Comparison of ENCODE assay signal across 18 cellular contexts in the genomic region with DNA sequence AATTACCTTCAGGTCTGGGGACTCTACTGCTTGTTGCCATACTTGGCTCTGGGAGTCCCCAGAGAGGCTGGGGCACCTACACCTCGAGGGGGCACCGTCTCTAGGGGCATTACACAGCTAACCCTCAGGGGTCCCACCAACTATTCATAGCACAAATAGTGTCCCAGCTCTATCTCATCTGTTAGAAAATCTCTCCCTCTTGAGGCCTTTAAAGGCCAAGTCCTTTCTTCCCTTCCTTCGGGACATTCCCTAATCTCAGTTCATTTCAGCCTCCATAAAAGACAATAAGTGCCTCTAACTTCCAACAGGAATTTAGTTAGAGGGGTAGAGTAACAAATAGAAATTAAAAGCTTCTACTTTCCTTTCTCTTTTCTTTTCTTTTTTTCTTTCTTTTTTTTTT. TPM values are rescaled to one million over a fixed set of nuclear protein-coding genes. Genes with fewer than 3 reads are reported as not detected.
DNase-seq lines count a peak whose midpoint lies in the region; ATAC-seq and TF ChIP-seq lines count a peak whose summit lies in the region.
"Had no signal": no experiment of that assay in that cellular context is flagged by ENCODE, and none has a peak within 500 bp of the region (broad histone marks: within the 10 kb centered on the region; RNA-seq: fewer than 3 reads in every experiment).

No MANE protein-coding gene starts in this region.

- TF ChIP-seq POLR2A in adrenal gland (IDR thresholded peaks at IDR 0.05): no peak

- no peak overlapping the region for H3K4ac ChIP-seq in mesendoderm (ENCODE audit: low read depth, low read length)

- no peak overlapping the region for H2BK15ac ChIP-seq in mesendoderm (replicated peaks; ENCODE audit: low read depth)

- DNase-seq in ascending aorta (ENCODE audit: low spot score in 2 of 2): no peak
- DNase-seq in mesendoderm: peak; percentile 45
- no peak for DNase-seq in RPMI8226
- no peak for DNase-seq in adrenal gland
- DNase-seq: ACHN; C1 segment of cervical spinal cord; CD8-positive, alpha-beta T cell; Kasumi-1; NCI-H1417; NCI-H1694 treated with DMSO at 0.1 percent for 48 hours; NCI-H2081 treated with DMSO at 0.1 percent for 48 hours; NCI-H446; NCI-H526; SHP77 treated with DMSO at 0.1 percent for 48 hours had no signal

- no peak overlapping the region for H2BK5ac ChIP-seq in mesendoderm (ENCODE audit: low read length)

- intact Hi-C loops in ascending aorta (cut with DNase I) (loop anchor here (2.0 kb wide), 1 partner anchor 211 kb away; no protein-coding TSS in a partner anchor), adrenal gland (cut with DNase I) (no loop called here)

- H3K4me3 ChIP-seq in BLaER1 (no peak overlapping the region), ascending aorta (no peak overlapping the region), mesendoderm (ENCODE audit: low read length) (no peak overlapping the region), adrenal gland (no peak overlapping the region)
- H3K4me3 ChIP-seq in BLaER1 treated with 17β-estradiol and CSF1 and Interleukin-3, amounts not matched to agents 10 nM and 100 nM: no peak overlapping the region
- H3K4me3 ChIP-seq: SK-N-MC had no signal

- no peak overlapping the region for H3K18ac ChIP-seq in mesendoderm (ENCODE audit: low read length)

- no peak for ATAC-seq in GM21515 (IDR thresholded peaks at IDR 0.05; ENCODE audit: unreplicated experiment)
- ATAC-seq: CD8-positive, alpha-beta T cell had no signal

- no peak overlapping the region for H4K5ac ChIP-seq in mesendoderm (ENCODE audit: low read length)

- no CpG with 5 or more reads among the region's 3 CpGs for WGBS in mesendoderm (ENCODE audit: extremely low coverage, insufficient coverage, low lambda C conversion rate)
- 90 to 95% (median 93%) methylated on average over 3 of the region's 3 CpGs for WGBS in adrenal gland, 4 donors

- H3K4me2 ChIP-seq in BLaER1 (peak overlapping the region; percentile 27; the same call in 1 of the 2 replicates), mesendoderm (ENCODE audit: low read length) (no peak overlapping the region)
- H3K4me2 ChIP-seq in BLaER1 treated with 17β-estradiol and CSF1 and Interleukin-3, amounts not matched to agents 10 nM and 100 nM: peak overlapping the region in 8 of 11 experiments; percentile 8 to 43 (median 30); a peak in 10 of 22 replicates

- H3K23ac ChIP-seq in mesendoderm (ENCODE audit: low read length): no peak overlapping the region

- H3K4me1 ChIP-seq in BLaER1: peaks cover 13% of the 10 kb centered on the region
- H3K4me1 ChIP-seq in BLaER1 treated with 17β-estradiol and CSF1 and Interleukin-3, amounts not matched to agents 10 nM and 100 nM: peaks cover 0 to 16% (median 11%) of the 10 kb centered on the region in 10 experiments; a peak in 15 of 20 replicates
- H3K4me1 ChIP-seq in ascending aorta: peaks cover 2 to 15% of the 10 kb centered on the region in 2 donors
- peaks cover 3% of the 10 kb centered on the region for H3K4me1 ChIP-seq in mesendoderm (ENCODE audit: control insufficient read depth, low read depth, low read length)
- H3K4me1 ChIP-seq in adrenal gland (replicated peaks in 1 of 2): peaks cover 0 to 13% of the 10 kb centered on the region in 2 donors

- H3K27ac ChIP-seq in BLaER1 (no peak overlapping the region), ascending aorta (peak overlapping the region; percentile 54 to 74), mesendoderm (ENCODE audit: low read depth, low read length) (no peak overlapping the region), adrenal gland (no peak overlapping the region)
- H3K27ac ChIP-seq in BLaER1 treated with 17β-estradiol and CSF1 and Interleukin-3, amounts not matched to agents 10 nM and 100 nM: no peak overlapping the region
- H3K27ac ChIP-seq: SK-N-MC had no signal

- H3K79me2 ChIP-seq in mesendoderm (ENCODE audit: control insufficient read depth, insufficient read depth, low read length): no peaks in the 10 kb centered on the region

- H3K79me1 ChIP-seq in mesendoderm (ENCODE audit: low read length): no peaks in the 10 kb centered on the region

- no peak overlapping the region for H2BK120ac ChIP-seq in mesendoderm (ENCODE audit: low read depth, low read length)

- TF ChIP-seq CTCF in ascending aorta (IDR thresholded peaks at IDR 0.05): no peak
- TF ChIP-seq CTCF in adrenal gland (IDR thresholded peaks at IDR 0.05): no peak

- H3K9me3 ChIP-seq in BLaER1 (no peaks in the 10 kb centered on the region), ascending aorta (no peaks in the 10 kb centered on the region), adrenal gland (replicated peaks in 1 of 3) (no peaks in the 10 kb centered on the region)
- no peaks in the 10 kb centered on the region for H3K9me3 ChIP-seq in BLaER1 treated with 17β-estradiol and CSF1 and Interleukin-3, amounts not matched to agents 10 nM and 100 nM (replicated peaks in 1 of 11)

- no peak overlapping the region for H4K8ac ChIP-seq in mesendoderm (ENCODE audit: low read depth, low read length)

- no peak overlapping the region for H3K9ac ChIP-seq in BLaER1
- H3K9ac ChIP-seq in BLaER1 treated with 17β-estradiol and CSF1 and Interleukin-3, amounts not matched to agents 10 nM and 100 nM: no peak overlapping the region
- no peak overlapping the region for H3K9ac ChIP-seq in mesendoderm (ENCODE audit: low read length)

- H3K27me3 ChIP-seq in BLaER1 (no peaks in the 10 kb centered on the region), ascending aorta (no peaks in the 10 kb centered on the region), mesendoderm (ENCODE audit: insufficient read depth, low read length, poor library complexity) (no peaks in the 10 kb centered on the region), adrenal gland (no peaks in the 10 kb centered on the region)
- H3K27me3 ChIP-seq in BLaER1 treated with 17β-estradiol and CSF1 and Interleukin-3, amounts not matched to agents 10 nM and 100 nM: no peaks in the 10 kb centered on the region

- H3K56ac ChIP-seq in mesendoderm (ENCODE audit: low read length): peak overlapping the region; percentile 34

- no peaks in the 10 kb centered on the region for H4K20me1 ChIP-seq in BLaER1
- no peaks in the 10 kb centered on the region for H4K20me1 ChIP-seq in BLaER1 treated with 17β-estradiol and CSF1 and Interleukin-3, amounts not matched to agents 10 nM and 100 nM

- no peak overlapping the region for H2AK5ac ChIP-seq in mesendoderm (ENCODE audit: low read length)

- no peaks in the 10 kb centered on the region for H3K36me3 ChIP-seq in BLaER1
- no peaks in the 10 kb centered on the region for H3K36me3 ChIP-seq in BLaER1 treated with 17β-estradiol and CSF1 and Interleukin-3, amounts not matched to agents 10 nM and 100 nM
- no peaks in the 10 kb centered on the region for H3K36me3 ChIP-seq in ascending aorta
- no peaks in the 10 kb centered on the region for H3K36me3 ChIP-seq in mesendoderm (ENCODE audit: control insufficient read depth, insufficient read depth, low read length)
- H3K36me3 ChIP-seq in adrenal gland (replicated peaks in 1 of 2): no peaks in the 10 kb centered on the region

RNA-seq across cellular contexts. Expression of a gene that starts 55.8 kb away (rescaled TPM):
- 246 TPM for total RNA-seq in ascending aorta
- 0.67 TPM for polyA plus RNA-seq in mesendoderm (2013, experiment 1 of 2)
- polyA plus RNA-seq in mesendoderm (2013, experiment 2 of 2): 0.76 TPM
- total RNA-seq in adrenal gland: 100 to 1,000 TPM; 462 to 875 (median 657) TPM
- 100 to 1,000 TPM; 129 to 542 (median 186) TPM for polyA plus RNA-seq in adrenal gland

Comparison
In these comparisons a context has a peak if more than half of its experiments do, and no peak if none do; other contexts are left out.
1. H3K27ac ChIP-seq: peak in ascending aorta (2 of 2); none in BLaER1 (single experiment), BLaER1 treated with 17β-estradiol and CSF1 and Interleukin-3, amounts not matched to agents 10 nM and 100 nM (0 of 11), mesendoderm (single experiment) and adrenal gland (0 of 5).